Comparison of ENCODE assay signal across 14 cellular contexts in genomic region chr5:84791153-84791552, GRCh38.
"Had no signal": no experiment of that assay in that cellular context is flagged by ENCODE, and none has a peak within 500 bp of the region (broad histone marks: within the 10 kb centered on the region; RNA-seq: fewer than 3 reads in every experiment).

No MANE protein-coding gene starts in this region.

- ATAC-seq: activated CD8-positive, alpha-beta T cell treated with anti-CD3 and anti-CD28 coated beads, Interleukin-2, amount 10 ng/mL, durations not matched to agents 7 days and 5 days; WTC11 had no signal

- H3K27ac Mint-ChIP-seq: activated CD8-positive, alpha-beta T cell treated with anti-CD3 and anti-CD28 coated beads, Interleukin-2, amount 10 ng/mL, durations not matched to agents 7 days and 5 days; activated T-helper 1 cell treated with anti-CD3 and anti-CD28 coated beads, Interleukin-12 subunit alpha, Interleukin-12 subunit beta, Interleukin-2, Interleukin-4 antibody, amounts not matched to agents 30 ng/mL and 10 ng/mL and 1 ng/mL, durations not matched to agents 14 hours and 24 hours and 36 hours; memory B cell; nephron; WTC11 had no signal

- H3K4me3 Mint-ChIP-seq: activated CD8-positive, alpha-beta T cell treated with anti-CD3 and anti-CD28 coated beads, Interleukin-2, amount 10 ng/mL, durations not matched to agents 7 days and 5 days; activated T-helper 1 cell treated with anti-CD3 and anti-CD28 coated beads, Interleukin-12 subunit alpha, Interleukin-12 subunit beta, Interleukin-2, Interleukin-4 antibody, amounts not matched to agents 30 ng/mL and 10 ng/mL and 1 ng/mL, durations not matched to agents 14 hours and 24 hours and 36 hours; memory B cell; nephron; WTC11 had no signal

- H3K4me3 ChIP-seq: colonic mucosa, skin epidermis, stomach, thoracic aorta, vagina had no signal

- H3K36me3 Mint-ChIP-seq: memory B cell had no signal

- H3K4me1 Mint-ChIP-seq: memory B cell, WTC11 had no signal

- H3K9me3 ChIP-seq: colonic mucosa, stomach, thoracic aorta, vagina had no signal

- H3K36me3 ChIP-seq: colonic mucosa, stomach, thoracic aorta, vagina had no signal

- H3K27ac ChIP-seq: colonic mucosa, stomach, thoracic aorta, vagina had no signal

- H3K27me3 Mint-ChIP-seq: memory B cell had no signal

- DNase-seq: activated CD4-positive, alpha-beta T cell treated with anti-CD3 and anti-CD28 coated beads for 48 hours; activated CD8-positive, alpha-beta T cell treated with anti-CD3 and anti-CD28 coated beads, Interleukin-2, amount 10 ng/mL, durations not matched to agents 7 days and 5 days; activated naive CD4-positive, alpha-beta T cell treated with Interleukin-2 at 50 U/mL for 16 hours; colonic mucosa; effector memory CD4-positive, alpha-beta T cell; hippocampal formation; stomach had no signal

- H3K27me3 ChIP-seq: colonic mucosa, stomach, vagina had no signal

- H3K9me3 Mint-ChIP-seq: activated T-helper 1 cell treated with anti-CD3 and anti-CD28 coated beads, Interleukin-12 subunit alpha, Interleukin-12 subunit beta, Interleukin-2, Interleukin-4 antibody, amounts not matched to agents 30 ng/mL and 10 ng/mL and 1 ng/mL, durations not matched to agents 14 hours and 24 hours and 36 hours had no signal

- H3K4me1 ChIP-seq: colonic mucosa, stomach had no signal
